In the genomic region with DNA sequence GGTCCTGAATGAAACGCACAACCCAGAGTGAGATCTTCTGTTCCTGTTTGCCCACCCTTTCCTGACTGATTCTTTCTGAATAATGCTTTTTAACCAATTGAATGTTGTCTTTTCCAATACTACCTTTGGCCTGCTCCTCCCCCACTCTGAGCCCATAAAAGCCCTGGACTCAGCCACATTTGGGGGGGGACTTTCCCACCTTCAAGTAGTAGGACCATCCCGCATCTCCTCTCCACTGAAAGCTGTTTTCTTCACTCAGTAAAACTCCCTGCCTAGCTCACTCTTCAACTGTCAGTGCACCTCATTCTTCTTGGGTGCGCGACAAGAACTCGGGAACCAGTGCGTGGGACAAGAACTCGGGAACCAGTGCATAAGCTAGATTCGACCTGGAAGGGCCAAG, we compare ENCODE assay signal across 31 cellular contexts.
"Had no signal": no experiment of that assay in that cellular context is flagged by ENCODE, and none has a peak within 500 bp of the region (broad histone marks: within the 10 kb centered on the region; RNA-seq: fewer than 3 reads in every experiment).

No MANE protein-coding gene starts in this region.

- H3K9me3 ChIP-seq: mucosa of descending colon, pancreas, prostate gland, sigmoid colon, suprapubic skin, thoracic aorta, tibial artery, upper lobe of right lung had no signal

- H3K4me3 Mint-ChIP-seq: immature natural killer cell; naive thymus-derived CD4-positive, alpha-beta T cell; natural killer cell treated with Interleukin-12 subunit alpha and Interleukin-12 subunit beta and Interleukin-15 and Interleukin-18, amount 100 ng/mL, for 72 hours; neural crest cell; stimulated activated effector memory CD8-positive, alpha-beta T cell treated with anti-CD3 and anti-CD28 coated beads, Interleukin-12 subunit alpha, Interleukin-12 subunit beta, amount 100 ng/mL, for 72 hours; stimulated activated naive CD8-positive, alpha-beta T cell treated with anti-CD3 and anti-CD28 coated beads, Interleukin-15, Interleukin-2, amounts not matched to agents 100 ng/mL and 50 ng/mL, for 24 hours had no signal

- H3K4me3 ChIP-seq: left lung, lung, mucosa of descending colon, pancreas, prostate gland, sigmoid colon, spleen, suprapubic skin, thoracic aorta, tibial artery, upper lobe of right lung had no signal

- H3K36me3 Mint-ChIP-seq: stimulated activated effector memory CD8-positive, alpha-beta T cell treated with anti-CD3 and anti-CD28 coated beads, Interleukin-12 subunit alpha, Interleukin-12 subunit beta, amount 100 ng/mL, for 72 hours had no signal

- H3K4me1 Mint-ChIP-seq: immature natural killer cell had no signal

- H3K27me3 Mint-ChIP-seq: naive thymus-derived CD4-positive, alpha-beta T cell; natural killer cell treated with Interleukin-12 subunit alpha and Interleukin-12 subunit beta and Interleukin-15 and Interleukin-18, amount 100 ng/mL, for 72 hours; stimulated activated naive CD8-positive, alpha-beta T cell treated with anti-CD3 and anti-CD28 coated beads, Interleukin-15, Interleukin-2, amounts not matched to agents 100 ng/mL and 50 ng/mL, for 24 hours had no signal

- H3K4me1 ChIP-seq: prostate gland, tibial artery had no signal

- H3K27ac Mint-ChIP-seq: immature natural killer cell; naive thymus-derived CD4-positive, alpha-beta T cell; natural killer cell treated with Interleukin-12 subunit alpha and Interleukin-12 subunit beta and Interleukin-15 and Interleukin-18, amount 100 ng/mL, for 72 hours; stimulated activated effector memory CD8-positive, alpha-beta T cell treated with anti-CD3 and anti-CD28 coated beads, Interleukin-12 subunit alpha, Interleukin-12 subunit beta, amount 100 ng/mL, for 72 hours; stimulated activated naive CD8-positive, alpha-beta T cell treated with anti-CD3 and anti-CD28 coated beads, Interleukin-15, Interleukin-2, amounts not matched to agents 100 ng/mL and 50 ng/mL, for 24 hours had no signal

- DNase-seq: hypothalamus; immature natural killer cell; kidney; left colon; left lung; midbrain; mucosa of descending colon; naive thymus-derived CD4-positive, alpha-beta T cell; nucleus accumbens; pancreas; posterior cingulate gyrus; retina; right cardiac atrium; sigmoid colon; small intestine; spleen; stimulated activated CD4-positive, alpha-beta T cell treated with anti-CD3 and anti-CD28 coated beads, Interleukin-4, amount 100 ng/mL, for 24 hours; stimulated activated naive CD4-positive, alpha-beta T cell; tibial artery; trophoblast cell; upper lobe of right lung had no signal

- H3K27me3 ChIP-seq: left lung, pancreas, sigmoid colon, spleen, suprapubic skin, tibial artery, upper lobe of right lung had no signal

- FAIRE-seq: islet of Langerhans, kidney, pancreas, small intestine, urothelium cell line had no signal

- H3K9me3 Mint-ChIP-seq: stimulated activated effector memory CD8-positive, alpha-beta T cell treated with anti-CD3 and anti-CD28 coated beads, Interleukin-12 subunit alpha, Interleukin-12 subunit beta, amount 100 ng/mL, for 72 hours had no signal

- ATAC-seq: left colon; left lung; mucosa of descending colon; naive thymus-derived CD4-positive, alpha-beta T cell; natural killer cell treated with Interleukin-12 subunit alpha and Interleukin-12 subunit beta and Interleukin-15 and Interleukin-18, amount 100 ng/mL, for 72 hours; pancreas; right cardiac atrium; stimulated activated effector memory CD8-positive, alpha-beta T cell treated with anti-CD3 and anti-CD28 coated beads, Interleukin-12 subunit alpha, Interleukin-12 subunit beta, amount 100 ng/mL, for 72 hours; upper lobe of right lung had no signal

- H3K36me3 ChIP-seq: left lung, pancreas, prostate gland, sigmoid colon, suprapubic skin, thoracic aorta, tibial artery, upper lobe of right lung had no signal

- H3K27ac ChIP-seq: left lung, pancreas, prostate gland, sigmoid colon, spleen, suprapubic skin, thoracic aorta, tibial artery, upper lobe of right lung had no signal
